Comparison of ENCODE assay signal across 1 cellular context in the genomic region with DNA sequence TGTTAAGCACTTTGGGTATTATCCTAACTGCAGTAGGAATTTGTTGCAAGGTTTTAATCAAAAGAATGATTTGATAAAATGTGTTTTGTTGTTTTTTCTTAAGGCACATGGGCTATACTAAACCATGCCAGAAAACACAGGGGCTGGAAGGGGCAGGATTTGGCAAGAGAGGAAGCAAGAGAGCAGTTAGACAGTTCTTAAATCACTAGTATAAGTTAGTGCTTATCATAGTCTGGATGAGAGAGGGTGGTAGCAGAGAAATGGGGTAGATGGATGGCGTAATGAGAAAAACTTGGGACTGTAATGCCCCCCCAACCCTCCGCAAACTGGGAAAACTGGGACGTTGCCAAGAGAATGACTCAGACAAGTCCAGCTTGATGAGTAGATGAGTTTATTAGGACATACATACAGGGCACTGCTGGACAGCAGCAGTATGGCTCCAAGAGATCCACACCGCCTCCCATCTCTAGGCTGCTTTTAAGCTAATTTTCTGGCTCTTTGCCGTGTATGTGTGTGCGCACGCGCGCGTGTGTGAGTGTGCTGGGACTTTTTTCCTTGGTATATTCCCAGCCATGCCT.
A peak's percentile ranks its signal among the peaks of the same experiment; 100 is the strongest.
TF ChIP-seq lines count a peak whose summit lies in the region.

No MANE protein-coding gene starts in this region.

TF ChIP-seq in IMR-90, 13 proteins besides CTCF, POLR2A, EP300 and RAD21 (continued from another document):
- TF ChIP-seq, protein P1, sequence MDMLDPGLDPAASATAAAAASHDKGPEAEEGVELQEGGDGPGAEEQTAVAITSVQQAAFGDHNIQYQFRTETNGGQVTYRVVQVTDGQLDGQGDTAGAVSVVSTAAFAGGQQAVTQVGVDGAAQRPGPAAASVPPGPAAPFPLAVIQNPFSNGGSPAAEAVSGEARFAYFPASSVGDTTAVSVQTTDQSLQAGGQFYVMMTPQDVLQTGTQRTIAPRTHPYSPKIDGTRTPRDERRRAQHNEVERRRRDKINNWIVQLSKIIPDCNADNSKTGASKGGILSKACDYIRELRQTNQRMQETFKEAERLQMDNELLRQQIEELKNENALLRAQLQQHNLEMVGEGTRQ (IDR thresholded peaks at IDR 0.05; ENCODE audit: low read depth, low read length) = no peak
- no peak for TF ChIP-seq MAZ (IDR thresholded peaks at IDR 0.05; ENCODE audit: borderline replicate concordance, low read depth, low read length)
- peak; percentile 83 for TF ChIP-seq FOS (IDR thresholded peaks at IDR 0.05; ENCODE audit: low read depth, low read length)
- peak; percentile 72 for TF ChIP-seq CEBPB (IDR thresholded peaks at IDR 0.05; ENCODE audit: low read depth, low read length)
- no peak for TF ChIP-seq ELK1 (IDR thresholded peaks at IDR 0.05; ENCODE audit: borderline replicate concordance, low read depth, low read length)
- TF ChIP-seq RFX5 (IDR thresholded peaks at IDR 0.05; ENCODE audit: low read depth, low read length) = no peak
- no peak for TF ChIP-seq CHD1 (IDR thresholded peaks at IDR 0.05; ENCODE audit: low read depth, low read length)
- TF ChIP-seq MAFK (IDR thresholded peaks at IDR 0.05; ENCODE audit: low read depth, low read length) = no peak
- peak; percentile 88 for TF ChIP-seq RCOR1 (IDR thresholded peaks at IDR 0.05; ENCODE audit: insufficient replicate concordance, low read length)
TF ChIP-seq in IMR-90: peak in this region for 5.
